Comparison of ENCODE assay signal across 1 cellular context in the genomic region with DNA sequence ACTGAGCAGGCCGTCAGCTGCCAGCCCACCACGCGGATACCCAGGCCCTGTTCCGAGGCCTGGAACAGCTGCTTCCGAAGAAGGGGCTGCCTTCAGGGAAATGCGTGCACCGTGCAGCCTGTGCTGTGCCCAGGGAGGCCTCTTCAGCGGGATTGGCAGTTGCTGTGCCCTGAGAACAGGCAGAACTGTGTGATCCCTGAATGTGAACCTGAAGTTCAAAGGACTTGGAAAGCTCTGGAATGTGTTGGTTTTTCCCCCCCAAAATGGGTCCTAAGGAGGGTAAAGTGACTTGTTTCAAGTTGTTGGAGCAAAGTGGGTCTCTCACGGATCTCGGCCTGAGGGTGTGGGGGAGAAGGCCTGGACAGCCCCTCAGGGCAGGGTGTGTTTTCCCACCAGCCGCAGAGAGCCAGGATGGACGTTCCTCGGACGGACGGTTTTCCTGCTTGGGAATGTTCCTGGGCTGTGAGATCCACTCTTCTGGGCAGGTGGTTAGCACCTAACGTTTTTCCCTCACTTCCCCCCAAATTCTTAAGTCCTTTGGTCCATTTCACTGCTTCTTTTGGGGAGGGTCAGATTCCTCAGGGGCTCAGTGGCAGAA.
TF ChIP-seq lines count a peak whose summit lies in the region.

No MANE protein-coding gene starts in this region.

TF ChIP-seq in GM23338, 12 proteins besides CTCF, POLR2A, EP300 and RAD21:
- TF ChIP-seq, protein P1, sequence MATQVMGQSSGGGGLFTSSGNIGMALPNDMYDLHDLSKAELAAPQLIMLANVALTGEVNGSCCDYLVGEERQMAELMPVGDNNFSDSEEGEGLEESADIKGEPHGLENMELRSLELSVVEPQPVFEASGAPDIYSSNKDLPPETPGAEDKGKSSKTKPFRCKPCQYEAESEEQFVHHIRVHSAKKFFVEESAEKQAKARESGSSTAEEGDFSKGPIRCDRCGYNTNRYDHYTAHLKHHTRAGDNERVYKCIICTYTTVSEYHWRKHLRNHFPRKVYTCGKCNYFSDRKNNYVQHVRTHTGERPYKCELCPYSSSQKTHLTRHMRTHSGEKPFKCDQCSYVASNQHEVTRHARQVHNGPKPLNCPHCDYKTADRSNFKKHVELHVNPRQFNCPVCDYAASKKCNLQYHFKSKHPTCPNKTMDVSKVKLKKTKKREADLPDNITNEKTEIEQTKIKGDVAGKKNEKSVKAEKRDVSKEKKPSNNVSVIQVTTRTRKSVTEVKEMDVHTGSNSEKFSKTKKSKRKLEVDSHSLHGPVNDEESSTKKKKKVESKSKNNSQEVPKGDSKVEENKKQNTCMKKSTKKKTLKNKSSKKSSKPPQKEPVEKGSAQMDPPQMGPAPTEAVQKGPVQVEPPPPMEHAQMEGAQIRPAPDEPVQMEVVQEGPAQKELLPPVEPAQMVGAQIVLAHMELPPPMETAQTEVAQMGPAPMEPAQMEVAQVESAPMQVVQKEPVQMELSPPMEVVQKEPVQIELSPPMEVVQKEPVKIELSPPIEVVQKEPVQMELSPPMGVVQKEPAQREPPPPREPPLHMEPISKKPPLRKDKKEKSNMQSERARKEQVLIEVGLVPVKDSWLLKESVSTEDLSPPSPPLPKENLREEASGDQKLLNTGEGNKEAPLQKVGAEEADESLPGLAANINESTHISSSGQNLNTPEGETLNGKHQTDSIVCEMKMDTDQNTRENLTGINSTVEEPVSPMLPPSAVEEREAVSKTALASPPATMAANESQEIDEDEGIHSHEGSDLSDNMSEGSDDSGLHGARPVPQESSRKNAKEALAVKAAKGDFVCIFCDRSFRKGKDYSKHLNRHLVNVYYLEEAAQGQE (IDR thresholded peaks at IDR 0.05; ENCODE audit: unreplicated experiment), result no peak
